ENCODE assay signal across 15 cellular contexts in the genomic region with DNA sequence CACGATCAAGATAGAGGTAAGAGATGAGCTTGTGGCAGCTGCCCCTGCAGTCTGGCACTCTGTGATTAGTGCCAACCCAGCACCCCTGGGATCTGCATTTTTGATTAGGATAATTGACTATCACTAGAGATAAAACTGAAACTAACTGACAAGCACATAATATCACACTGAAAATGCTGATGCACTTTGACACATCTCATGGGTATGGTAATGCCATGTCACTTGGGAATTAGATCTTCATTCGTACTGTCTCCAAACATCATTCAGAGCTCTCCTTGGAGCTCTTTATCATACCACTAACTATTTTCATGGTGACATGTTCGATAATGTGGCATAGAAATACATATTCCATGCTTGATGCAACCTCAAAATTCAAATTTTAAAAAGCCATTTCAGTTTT.
DNase-seq lines count a peak whose midpoint lies in the region; ATAC-seq and TF ChIP-seq lines count a peak whose summit lies in the region.
"Had no signal": no experiment of that assay in that cellular context is flagged by ENCODE, and none has a peak within 500 bp of the region (broad histone marks: within the 10 kb centered on the region; RNA-seq: fewer than 3 reads in every experiment).

No MANE protein-coding gene starts in this region.

- H3K36me3 ChIP-seq in IMR-90 (ENCODE audit: control insufficient read depth, insufficient read depth, low read length) (no peaks in the 10 kb centered on the region), esophagus squamous epithelium (no peaks in the 10 kb centered on the region)
- H3K36me3 ChIP-seq: BLaER1 had no signal

- no peaks in the 10 kb centered on the region for H3K9me3 ChIP-seq in IMR-90 (ENCODE audit: control insufficient read depth, insufficient read depth, low read length)
- no peaks in the 10 kb centered on the region for H3K9me3 ChIP-seq in esophagus squamous epithelium
- H3K9me3 ChIP-seq: BLaER1 had no signal

- no CpG with 5 or more reads among the region's 3 CpGs for WGBS in IMR-90 (ENCODE audit: extremely low coverage in 2 of 2, insufficient read length in 1 of 2), 2 experiments
- 60 to 72% methylated on average over 3 of the region's 3 CpGs for WGBS in esophagus squamous epithelium, 2 donors

- no peak overlapping the region for H3K27ac ChIP-seq in IMR-90 (ENCODE audit: insufficient read depth, low read length)
- H3K27ac ChIP-seq in esophagus squamous epithelium: peak overlapping the region; percentile 39 to 80 (median 54)
- H3K27ac ChIP-seq: BLaER1, GM23248, HL-60 had no signal

- no peak overlapping the region for H4K5ac ChIP-seq in IMR-90 (ENCODE audit: low read depth, low read length)

- no peak overlapping the region for H3K4me3 Mint-ChIP-seq in activated CD4-positive, alpha-beta T cell treated with anti-CD3 and anti-CD28 coated beads, Interleukin-2, amount 10 ng/mL, durations not matched to agents 7 days and 5 days
- H3K4me3 Mint-ChIP-seq in mesothelial cell of epicardium: no peak overlapping the region
- H3K4me3 Mint-ChIP-seq: CD14-positive monocyte had no signal

- BruUV-seq in IMR-90 (replicated peaks; lab: Mats Ljungman, UMichigan): no TSS peak

- no peaks in the 10 kb centered on the region for H4K20me1 ChIP-seq in IMR-90 (ENCODE audit: insufficient read depth, low read length)
- H4K20me1 ChIP-seq: BLaER1 had no signal

- H2AFZ ChIP-seq in IMR-90 (replicated peaks; ENCODE audit: low read length, poor library complexity): no peak overlapping the region
- H2AFZ ChIP-seq: GM23248 had no signal

- no peak overlapping the region for H2BK5ac ChIP-seq in IMR-90 (ENCODE audit: low read depth, low read length, poor library complexity, severe bottlenecking)

- H3K14ac ChIP-seq in IMR-90 (replicated peaks; ENCODE audit: low read depth, low read length): no peak overlapping the region

- peaks cover 5% of the 10 kb centered on the region for H3K4me1 ChIP-seq in IMR-90 (ENCODE audit: control insufficient read depth, insufficient read depth, low read length)
- H3K4me1 ChIP-seq in esophagus squamous epithelium: peaks cover 6 to 47% (median 12%) of the 10 kb centered on the region in 3 donors
- H3K4me1 ChIP-seq: BLaER1 had no signal

- DNase-seq in IMR-90: no peak
- peak; percentile 10 for DNase-seq in OCI-M1 (lab: John Stamatoyannopoulos, UW)
- DNase-seq in esophagus squamous epithelium (lab: John Stamatoyannopoulos, UW): no peak
- peak; percentile 9 for DNase-seq in retina
- DNase-seq in activated CD4-positive, alpha-beta T cell treated with anti-CD3 and anti-CD28 coated beads, Interleukin-2, amount 10 ng/mL, durations not matched to agents 7 days and 5 days: no peak
- no peak for DNase-seq in A172 (ENCODE audit: low spot score)
- no peak for DNase-seq in mesothelial cell of epicardium (ENCODE audit: low spot score in 2 of 2, unreplicated experiment in 2 of 2)
- DNase-seq: CD4-positive, alpha-beta memory T cell; DMS79 treated with DMSO at 0.1 percent for 48 hours; GM23248; HCEC 1CT had no signal

- peaks cover 6% of the 10 kb centered on the region; the same call in 1 of the 2 replicates for H3K9me1 ChIP-seq in IMR-90 (ENCODE audit: insufficient read depth, low read length)

- ATAC-seq in IMR-90 (ENCODE audit: low read depth): no peak
- ATAC-seq: K562 had no signal

- dilution Hi-C loops in IMR-90 (cut with HindIII; ENCODE audit: low sequenced_read_pairs, unreplicated experiment): no loop called here

- no peak for TF ChIP-seq CTCF in IMR-90 (conservative IDR thresholded peaks at IDR 0.05; ENCODE audit: low read depth, low read length)
- TF ChIP-seq CTCF in esophagus squamous epithelium (IDR thresholded peaks at IDR 0.05): no peak
- no peak for TF ChIP-seq CTCF in mesothelial cell of epicardium (IDR thresholded peaks at IDR 0.05; ENCODE audit: unreplicated experiment)

- H4K8ac ChIP-seq in IMR-90 (ENCODE audit: low read depth in 2 of 2, low read length in 2 of 2): no peak overlapping the region

- POLR2A ChIA-PET in IMR-90 (lab: Charles Lee; ENCODE audit: unreplicated experiment): no interaction called here
- POLR2A ChIA-PET in activated CD4-positive, alpha-beta T cell treated with anti-CD3 and anti-CD28 coated beads, Interleukin-2, amount 10 ng/mL, durations not matched to agents 7 days and 5 days (lab: Charles Lee): no interaction called here

- no peak overlapping the region for H2BK120ac ChIP-seq in IMR-90 (ENCODE audit: low read depth, low read length)

- peak overlapping the region; percentile 37; the same call in 1 of the 2 replicates for H2AK5ac ChIP-seq in IMR-90 (ENCODE audit: low read depth, low read length)

- no peaks in the 10 kb centered on the region for H3K9me3 Mint-ChIP-seq in activated CD4-positive, alpha-beta T cell treated with anti-CD3 and anti-CD28 coated beads, Interleukin-2, amount 10 ng/mL, durations not matched to agents 7 days and 5 days
- H3K9me3 Mint-ChIP-seq in mesothelial cell of epicardium: peaks cover 4% of the 10 kb centered on the region

- H4K91ac ChIP-seq in IMR-90 (ENCODE audit: insufficient read depth, low read depth, low read length): no peak overlapping the region

- TF ChIP-seq POLR2A in IMR-90 (IDR thresholded peaks at IDR 0.05; ENCODE audit: low read depth, low read length) (no peak), esophagus squamous epithelium (IDR thresholded peaks at IDR 0.05) (no peak)

- CTCF ChIA-PET in IMR-90 (lab: Yijun Ruan, JAX): no interaction called here
- CTCF ChIA-PET in activated CD4-positive, alpha-beta T cell treated with anti-CD3 and anti-CD28 coated beads, Interleukin-2, amount 10 ng/mL, durations not matched to agents 7 days and 5 days (lab: Charles Lee): no interaction called here

- intact Hi-C loops in IMR-90 (cut with micrococcal nuclease): loop anchor here (5.0 kb wide), 1 partner anchor 47 kb away; no protein-coding TSS in a partner anchor
- intact Hi-C loops in esophagus squamous epithelium (cut with DNase I): no loop called here

- no peak overlapping the region for H3K23ac ChIP-seq in IMR-90 (ENCODE audit: low read depth, low read length)

- H2AK9ac ChIP-seq in IMR-90 (replicated peaks; ENCODE audit: low read depth, low read length, poor library complexity): no peak overlapping the region

- no peak overlapping the region for H3K27ac Mint-ChIP-seq in activated CD4-positive, alpha-beta T cell treated with anti-CD3 and anti-CD28 coated beads, Interleukin-2, amount 10 ng/mL, durations not matched to agents 7 days and 5 days
- H3K27ac Mint-ChIP-seq in mesothelial cell of epicardium: no peak overlapping the region
- H3K27ac Mint-ChIP-seq: CD14-positive monocyte; CD4-positive, alpha-beta memory T cell had no signal

- in situ Hi-C loops in IMR-90 (cut with MboI; ENCODE audit: low sequenced_read_pairs): no loop called here

- no peak overlapping the region for H2BK20ac ChIP-seq in IMR-90 (ENCODE audit: low read depth, low read length)

- H3K79me1 ChIP-seq in IMR-90 (ENCODE audit: low read depth in 1 of 2, low read length in 2 of 2): no peaks in the 10 kb centered on the region

- TF ChIP-seq RAD21 in IMR-90 (IDR thresholded peaks at IDR 0.05; ENCODE audit: low read length): no peak

- no peak overlapping the region for H3K9ac ChIP-seq in IMR-90 (ENCODE audit: low read depth, low read length)
- H3K9ac ChIP-seq: BLaER1, GM23248 had no signal

- H2BK15ac ChIP-seq in IMR-90 (ENCODE audit: low read depth, low read length): no peak overlapping the region

- no peaks in the 10 kb centered on the region for H3K36me3 Mint-ChIP-seq in activated CD4-positive, alpha-beta T cell treated with anti-CD3 and anti-CD28 coated beads, Interleukin-2, amount 10 ng/mL, durations not matched to agents 7 days and 5 days (ENCODE audit: low read depth)
- no peaks in the 10 kb centered on the region for H3K36me3 Mint-ChIP-seq in mesothelial cell of epicardium
- H3K36me3 Mint-ChIP-seq: CD14-positive monocyte; CD4-positive, alpha-beta memory T cell had no signal

- no peaks in the 10 kb centered on the region for H3K27me3 ChIP-seq in IMR-90 (ENCODE audit: control insufficient read depth, insufficient read depth, low read length)
- no peaks in the 10 kb centered on the region for H3K27me3 ChIP-seq in esophagus squamous epithelium
- H3K27me3 ChIP-seq: BLaER1 had no signal

- H3K4me3 ChIP-seq in IMR-90 (ENCODE audit: insufficient read depth, low read depth, low read length) (no peak overlapping the region), esophagus squamous epithelium (no peak overlapping the region)
- H3K4me3 ChIP-seq: BLaER1, GM23248, K562 had no signal

- no peak overlapping the region for H3K4ac ChIP-seq in IMR-90 (ENCODE audit: low read depth, low read length)

- no peak overlapping the region for H3K4me2 ChIP-seq in IMR-90 (ENCODE audit: low read depth, low read length)
- H3K4me2 ChIP-seq: BLaER1 had no signal

- H3K18ac ChIP-seq in IMR-90 (ENCODE audit: low read depth, low read length): no peak overlapping the region

- H3K4me1 Mint-ChIP-seq in activated CD4-positive, alpha-beta T cell treated with anti-CD3 and anti-CD28 coated beads, Interleukin-2, amount 10 ng/mL, durations not matched to agents 7 days and 5 days: no peaks in the 10 kb centered on the region
- H3K4me1 Mint-ChIP-seq in mesothelial cell of epicardium: no peaks in the 10 kb centered on the region
- H3K4me1 Mint-ChIP-seq: CD14-positive monocyte; CD4-positive, alpha-beta memory T cell had no signal

- H3K56ac ChIP-seq in IMR-90 (ENCODE audit: extremely low read depth, insufficient read depth, low read length): no peak overlapping the region

- H3K27me3 Mint-ChIP-seq in activated CD4-positive, alpha-beta T cell treated with anti-CD3 and anti-CD28 coated beads, Interleukin-2, amount 10 ng/mL, durations not matched to agents 7 days and 5 days: no peaks in the 10 kb centered on the region
- no peaks in the 10 kb centered on the region for H3K27me3 Mint-ChIP-seq in mesothelial cell of epicardium (ENCODE audit: low read depth)
- H3K27me3 Mint-ChIP-seq: CD4-positive, alpha-beta memory T cell had no signal

TF ChIP-seq in IMR-90, 13 proteins besides CTCF, POLR2A, EP300 and RAD21 (continues in another document):
- no peak for TF ChIP-seq RCOR1 (IDR thresholded peaks at IDR 0.05; ENCODE audit: insufficient replicate concordance, low read length)
- TF ChIP-seq, protein P1, sequence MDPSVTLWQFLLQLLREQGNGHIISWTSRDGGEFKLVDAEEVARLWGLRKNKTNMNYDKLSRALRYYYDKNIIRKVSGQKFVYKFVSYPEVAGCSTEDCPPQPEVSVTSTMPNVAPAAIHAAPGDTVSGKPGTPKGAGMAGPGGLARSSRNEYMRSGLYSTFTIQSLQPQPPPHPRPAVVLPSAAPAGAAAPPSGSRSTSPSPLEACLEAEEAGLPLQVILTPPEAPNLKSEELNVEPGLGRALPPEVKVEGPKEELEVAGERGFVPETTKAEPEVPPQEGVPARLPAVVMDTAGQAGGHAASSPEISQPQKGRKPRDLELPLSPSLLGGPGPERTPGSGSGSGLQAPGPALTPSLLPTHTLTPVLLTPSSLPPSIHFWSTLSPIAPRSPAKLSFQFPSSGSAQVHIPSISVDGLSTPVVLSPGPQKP (IDR thresholded peaks at IDR 0.05; ENCODE audit: borderline replicate concordance, low read depth, low read length): no peak

Comparison
In these comparisons a context has a peak if more than half of its experiments do, and no peak if none do; other contexts are left out.
1. DNase-seq: peak in OCI-M1 (single experiment) and retina (single experiment); none in IMR-90 (single experiment), esophagus squamous epithelium (single experiment), activated CD4-positive, alpha-beta T cell treated with anti-CD3 and anti-CD28 coated beads, Interleukin-2, amount 10 ng/mL, durations not matched to agents 7 days and 5 days (single experiment), A172 (single experiment) and mesothelial cell of epicardium (0 of 2).